7 cellular contexts compared by ENCODE assay signal in genomic region chr17:42675348-42675983, GRCh38. TPM values are rescaled to one million over a fixed set of nuclear protein-coding genes. Genes with fewer than 3 reads are reported as not detected.
DNase-seq lines count a peak whose midpoint lies in the region; ATAC-seq and TF ChIP-seq lines count a peak whose summit lies in the region.

No MANE protein-coding gene starts in this region.

- H3K27me3 ChIP-seq in RWPE2 (ENCODE audit: insufficient read depth, poor library complexity, severe bottlenecking) (no peaks in the 10 kb centered on the region), left ventricle myocardium inferior (ENCODE audit: low read depth) (no peaks in the 10 kb centered on the region)

- no peaks in the 10 kb centered on the region for H3K36me3 Mint-ChIP-seq in stimulated activated memory B cell treated with anti-CD40 and anti-IgM and Interleukin-4, amounts not matched to agents 10 μg/mL and 1 μg/mL and 100 μg/mL, for 72 hours
- H3K36me3 Mint-ChIP-seq in activated CD4-positive, alpha-beta T cell treated with anti-CD3 and anti-CD28 coated beads, Interleukin-2, amount 10 ng/mL, durations not matched to agents 7 days and 5 days (ENCODE audit: low read depth) = no peaks in the 10 kb centered on the region

- H3K9me3 Mint-ChIP-seq in stimulated activated memory B cell treated with anti-CD40 and anti-IgM and Interleukin-4, amounts not matched to agents 10 μg/mL and 1 μg/mL and 100 μg/mL, for 72 hours = no peaks in the 10 kb centered on the region
- no peaks in the 10 kb centered on the region for H3K9me3 Mint-ChIP-seq in activated CD4-positive, alpha-beta T cell treated with anti-CD3 and anti-CD28 coated beads, Interleukin-2, amount 10 ng/mL, durations not matched to agents 7 days and 5 days

- peak overlapping the region; percentile 63 for H3K4me3 ChIP-seq in HFF-Myc (replicated peaks; ENCODE audit: low read depth, low read length)
- peak overlapping the region; percentile 81 for H3K4me3 ChIP-seq in RWPE2 (ENCODE audit: severe bottlenecking)
- peak overlapping the region; percentile 98 for H3K4me3 ChIP-seq in left ventricle myocardium inferior

- POLR2A ChIA-PET in activated CD4-positive, alpha-beta T cell treated with anti-CD3 and anti-CD28 coated beads, Interleukin-2, amount 10 ng/mL, durations not matched to agents 7 days and 5 days (lab: Charles Lee) = interaction anchor here (0.6 kb wide), 1 partner anchor 15 kb away, joined by 3 read pairs; no protein-coding TSS in a partner anchor
- POLR2A ChIA-PET in HEK293T (lab: Yijun Ruan, JAX) = interaction anchor here (1.0 to 6.5 kb wide), 8 partner anchors 8 to 322 kb away, joined by 3 to 122 read pairs (median 8); partner anchors contain the start of genes NAGLU, PSMC3IP, RETREG3 and TUBG1

- DNase-seq in HFF-Myc (ENCODE audit: extremely low read depth, low read depth) (no peak), RWPE2 (ENCODE audit: low spot score) (no peak), left ventricle myocardium inferior (peak; percentile 70), HEK293T (ENCODE audit: extremely low spot score) (no peak)
- no peak for DNase-seq in activated CD4-positive, alpha-beta T cell treated with anti-CD3 and anti-CD28 coated beads, Interleukin-2, amount 10 ng/mL, durations not matched to agents 7 days and 5 days

- H3K4me3 Mint-ChIP-seq in stimulated activated memory B cell treated with anti-CD40 and anti-IgM and Interleukin-4, amounts not matched to agents 10 μg/mL and 1 μg/mL and 100 μg/mL, for 72 hours = peak overlapping the region; percentile 82
- no peak overlapping the region for H3K4me3 Mint-ChIP-seq in activated CD4-positive, alpha-beta T cell treated with anti-CD3 and anti-CD28 coated beads, Interleukin-2, amount 10 ng/mL, durations not matched to agents 7 days and 5 days

- TF ChIP-seq CTCF in HFF-Myc (IDR thresholded peaks at IDR 0.05; ENCODE audit: low read depth, low read length, missing control alignments) (no peak), RWPE2 (IDR thresholded peaks at IDR 0.05; ENCODE audit: poor library complexity, severe bottlenecking) (no peak), left ventricle myocardium inferior (IDR thresholded peaks at IDR 0.05; ENCODE audit: borderline replicate concordance) (no peak)

- H3K4me1 Mint-ChIP-seq in stimulated activated memory B cell treated with anti-CD40 and anti-IgM and Interleukin-4, amounts not matched to agents 10 μg/mL and 1 μg/mL and 100 μg/mL, for 72 hours = peaks cover 62% of the 10 kb centered on the region
- H3K4me1 Mint-ChIP-seq in activated CD4-positive, alpha-beta T cell treated with anti-CD3 and anti-CD28 coated beads, Interleukin-2, amount 10 ng/mL, durations not matched to agents 7 days and 5 days = peaks cover 50% of the 10 kb centered on the region

- CTCF ChIA-PET in activated CD4-positive, alpha-beta T cell treated with anti-CD3 and anti-CD28 coated beads, Interleukin-2, amount 10 ng/mL, durations not matched to agents 7 days and 5 days (lab: Charles Lee) = interaction anchor here (0.6 to 2.7 kb wide), 3 partner anchors 36 to 1966 kb away, joined by 3 to 14 read pairs (median 3); no protein-coding TSS in a partner anchor
- CTCF ChIA-PET in HEK293T (lab: Yijun Ruan, JAX) = interaction anchor here (0.7 to 2.2 kb wide), 5 partner anchors 9 to 97 kb away, joined by 3 to 11 read pairs (median 4); partner anchors contain the start of genes PSMC3IP and TUBG2

- H3K9me3 ChIP-seq in RWPE2 (ENCODE audit: severe bottlenecking) (no peaks in the 10 kb centered on the region), left ventricle myocardium inferior (replicated peaks) (no peaks in the 10 kb centered on the region)

- no peak overlapping the region for H3K27ac Mint-ChIP-seq in stimulated activated memory B cell treated with anti-CD40 and anti-IgM and Interleukin-4, amounts not matched to agents 10 μg/mL and 1 μg/mL and 100 μg/mL, for 72 hours
- H3K27ac Mint-ChIP-seq in activated CD4-positive, alpha-beta T cell treated with anti-CD3 and anti-CD28 coated beads, Interleukin-2, amount 10 ng/mL, durations not matched to agents 7 days and 5 days = no peak overlapping the region

- ATAC-seq in RWPE2 (ENCODE audit: low read depth) (no peak), HG03378 (IDR thresholded peaks at IDR 0.05; ENCODE audit: unreplicated experiment) (no peak)
- ATAC-seq in stimulated activated memory B cell treated with anti-CD40 and anti-IgM and Interleukin-4, amounts not matched to agents 10 μg/mL and 1 μg/mL and 100 μg/mL, for 72 hours = no peak

- peaks cover 31% of the 10 kb centered on the region for H3K4me1 ChIP-seq in RWPE2 (ENCODE audit: insufficient read depth, poor library complexity, severe bottlenecking)
- peaks cover 79% of the 10 kb centered on the region for H3K4me1 ChIP-seq in left ventricle myocardium inferior

- H3K36me3 ChIP-seq in RWPE2 (ENCODE audit: low read depth) (peaks cover 40% of the 10 kb centered on the region), left ventricle myocardium inferior (peaks cover 31% of the 10 kb centered on the region)

- H3K27ac ChIP-seq in RWPE2 (ENCODE audit: poor library complexity, severe bottlenecking) = peak overlapping the region; percentile 94
- peak overlapping the region; percentile 97 for H3K27ac ChIP-seq in left ventricle myocardium inferior (replicated peaks)

- peaks cover 46% of the 10 kb centered on the region for H3K27me3 Mint-ChIP-seq in stimulated activated memory B cell treated with anti-CD40 and anti-IgM and Interleukin-4, amounts not matched to agents 10 μg/mL and 1 μg/mL and 100 μg/mL, for 72 hours
- peaks cover 49% of the 10 kb centered on the region for H3K27me3 Mint-ChIP-seq in activated CD4-positive, alpha-beta T cell treated with anti-CD3 and anti-CD28 coated beads, Interleukin-2, amount 10 ng/mL, durations not matched to agents 7 days and 5 days

- intact Hi-C loops in left ventricle myocardium inferior (cut with micrococcal nuclease) = loop anchor here (10.0 kb wide), 1 partner anchor 61 kb away; no protein-coding TSS in a partner anchor

TF ChIP-seq in HEK293T, 16 proteins besides CTCF, POLR2A, EP300 and RAD21:
- TF ChIP-seq SUZ12 (IDR thresholded peaks at IDR 0.05) = no peak
- no peak for TF ChIP-seq FOXK2 (IDR thresholded peaks at IDR 0.05)
- no peak for TF ChIP-seq ZNF384 (IDR thresholded peaks at IDR 0.05)
- no peak for TF ChIP-seq L3MBTL2 (conservative IDR thresholded peaks at IDR 0.05)
- no peak for TF ChIP-seq ELF4 (IDR thresholded peaks at IDR 0.05)
- no peak for TF ChIP-seq PKNOX1 (IDR thresholded peaks at IDR 0.05)
- TF ChIP-seq FOXM1 (IDR thresholded peaks at IDR 0.05; ENCODE audit: borderline replicate concordance) = no peak
- TF ChIP-seq HDGF (IDR thresholded peaks at IDR 0.05; ENCODE audit: borderline replicate concordance) = no peak
- no peak for TF ChIP-seq NFRKB (IDR thresholded peaks at IDR 0.05)

RNA-seq across cellular contexts. Expression of gene PLEKHH3, which starts 1.3 kb away (rescaled TPM):
- 21.5 TPM for total RNA-seq in left ventricle myocardium inferior
- total RNA-seq in activated CD4-positive, alpha-beta T cell treated with anti-CD3 and anti-CD28 coated beads, Interleukin-2, amount 10 ng/mL, durations not matched to agents 7 days and 5 days = 1 to 10 TPM in 1 of 2 experiments, under 1 TPM in 1; 0.85 to 1.3 TPM

RNA-seq across cellular contexts. Expression of gene CCR10, which starts 6.2 kb away (rescaled TPM):
- 0.88 TPM for total RNA-seq in left ventricle myocardium inferior
- total RNA-seq in activated CD4-positive, alpha-beta T cell treated with anti-CD3 and anti-CD28 coated beads, Interleukin-2, amount 10 ng/mL, durations not matched to agents 7 days and 5 days = under 1 TPM; 0.65 to 0.87 TPM

RNA-seq across cellular contexts. Expression of gene CNTNAP1, which starts 6.9 kb away (rescaled TPM):
- 4.2 TPM for total RNA-seq in left ventricle myocardium inferior
- 1 to 10 TPM in 1 of 2 experiments, under 1 TPM in 1; 0.81 to 1.0 TPM for total RNA-seq in activated CD4-positive, alpha-beta T cell treated with anti-CD3 and anti-CD28 coated beads, Interleukin-2, amount 10 ng/mL, durations not matched to agents 7 days and 5 days

RNA-seq across cellular contexts. Expression of gene TUBG2, which starts 16.4 kb away (rescaled TPM):
- total RNA-seq in left ventricle myocardium inferior = 15.6 TPM
- total RNA-seq in activated CD4-positive, alpha-beta T cell treated with anti-CD3 and anti-CD28 coated beads, Interleukin-2, amount 10 ng/mL, durations not matched to agents 7 days and 5 days = 1 to 10 TPM; 6.7 to 7.2 TPM
